In genomic region chr12:52156757-52157565, GRCh38 we compare ENCODE assay signal across 8 cellular contexts. TPM values are rescaled to one million over a fixed set of nuclear protein-coding genes. Genes with fewer than 3 reads are reported as not detected.
DNase-seq lines count a peak whose midpoint lies in the region; ATAC-seq and TF ChIP-seq lines count a peak whose summit lies in the region.

No MANE protein-coding gene starts in this region.

- H3K4me3 ChIP-seq in prostate gland (no peak overlapping the region), aorta (ENCODE audit: low read length in 2 of 2) (no peak overlapping the region)

- TF ChIP-seq CTCF in prostate gland (IDR thresholded peaks at IDR 0.05) = peak; percentile 91 to 98 (median 94)

- DNase-seq in EH (ENCODE audit: low read depth) (peak; percentile 66), Kasumi-1 (lab: John Stamatoyannopoulos, UW) (peak; percentile 19 to 42), SK-MEL-5 (ENCODE audit: low read depth, low spot score) (peak; percentile 77), Right ventricle myocardium superior (peak; percentile 85), prostate gland (ENCODE audit: low spot score) (peak; percentile 77), aorta (peak; percentile 82 to 94)

- no peaks in the 10 kb centered on the region for H3K27me3 Mint-ChIP-seq in activated naive CD4-positive, alpha-beta T cell treated with anti-CD3 and anti-CD28 coated beads, Interleukin-2, amount 50 U/mL, for 24 hours

- in situ Hi-C loops in SK-MEL-5 (cut with HindIII; ENCODE audit: low pct_unique_long_range_greater_than_20kb, low sequenced_read_pairs) = no loop called here

- H3K9me3 ChIP-seq in prostate gland (no peaks in the 10 kb centered on the region), aorta (ENCODE audit: control insufficient read depth, low read length) (no peaks in the 10 kb centered on the region)

- H3K36me3 Mint-ChIP-seq in activated naive CD4-positive, alpha-beta T cell treated with anti-CD3 and anti-CD28 coated beads, Interleukin-2, amount 50 U/mL, for 24 hours = no peaks in the 10 kb centered on the region

- H3K36me3 ChIP-seq in prostate gland = no peaks in the 10 kb centered on the region
- no peaks in the 10 kb centered on the region for H3K36me3 ChIP-seq in aorta (ENCODE audit: control insufficient read depth in 1 of 2, insufficient read depth in 2 of 2, low read length in 1 of 2)

- H3K27me3 ChIP-seq in prostate gland (replicated peaks; ENCODE audit: insufficient read depth) = no peaks in the 10 kb centered on the region
- H3K27me3 ChIP-seq in aorta (ENCODE audit: control insufficient read depth in 1 of 2, insufficient read depth in 2 of 2, low read length in 1 of 2) = no peaks in the 10 kb centered on the region

- no peak overlapping the region for H3K4me3 Mint-ChIP-seq in activated naive CD4-positive, alpha-beta T cell treated with anti-CD3 and anti-CD28 coated beads, Interleukin-2, amount 50 U/mL, for 24 hours

- 43% methylated on average over 15 of the region's 15 CpGs for WGBS in prostate gland
- 35 to 36% methylated on average over 15 of the region's 15 CpGs for WGBS in aorta, 2 donors

- H3K27ac ChIP-seq in prostate gland = no peak overlapping the region
- no peak overlapping the region for H3K27ac ChIP-seq in aorta (ENCODE audit: low read depth in 1 of 2, low read length in 2 of 2)

- peaks cover 38% of the 10 kb centered on the region for H3K4me1 Mint-ChIP-seq in activated naive CD4-positive, alpha-beta T cell treated with anti-CD3 and anti-CD28 coated beads, Interleukin-2, amount 50 U/mL, for 24 hours

- no peaks in the 10 kb centered on the region for H3K9me3 Mint-ChIP-seq in activated naive CD4-positive, alpha-beta T cell treated with anti-CD3 and anti-CD28 coated beads, Interleukin-2, amount 50 U/mL, for 24 hours

- H3K27ac Mint-ChIP-seq in activated naive CD4-positive, alpha-beta T cell treated with anti-CD3 and anti-CD28 coated beads, Interleukin-2, amount 50 U/mL, for 24 hours = peak overlapping the region; percentile 46

- ATAC-seq in Right ventricle myocardium superior (ENCODE audit: poor library complexity) (peak; percentile 81), aorta (ENCODE audit: low FRiP score) (peak; percentile 81), HG02798 (IDR thresholded peaks at IDR 0.05; ENCODE audit: poor library complexity, unreplicated experiment) (no peak)

- intact Hi-C loops in Right ventricle myocardium superior (cut with DNase I) = loop anchor here (2.0 to 10.0 kb wide), 4 partner anchors 170 to 828 kb away; no protein-coding TSS in a partner anchor
- intact Hi-C loops in prostate gland (cut with DNase I) = loop anchor here (2.0 to 10.0 kb wide), 6 partner anchors 120 to 828 kb away; no protein-coding TSS in a partner anchor
- intact Hi-C loops in aorta (cut with DNase I) = loop anchor here (1.0 to 10.0 kb wide), 8 partner anchors 170 to 825 kb away; no protein-coding TSS in a partner anchor

- no peak for TF ChIP-seq POLR2A in prostate gland (IDR thresholded peaks at IDR 0.05)

- H3K4me1 ChIP-seq in prostate gland (replicated peaks) = no peaks in the 10 kb centered on the region
- H3K4me1 ChIP-seq in aorta (ENCODE audit: control insufficient read depth in 1 of 2, insufficient read depth in 2 of 2, low read length in 2 of 2) = no peaks in the 10 kb centered on the region

RNA-seq across cellular contexts. Expression of gene KRT80, which starts 34.9 kb away (rescaled TPM):
- total RNA-seq in SK-MEL-5 (2014; rRNA removed; shearing (Covaris generic)) = 0.11 TPM in 2 replicates
- 0.14 and 0.39 TPM in 2 replicates for polyA plus RNA-seq in SK-MEL-5 (2015; cell fraction: cytosol; rRNA removed)
- 0.83 and 1.2 TPM in 2 replicates for polyA plus RNA-seq in SK-MEL-5 (2015; cell fraction: nucleus; rRNA removed)
- total RNA-seq in Right ventricle myocardium superior (not detected), prostate gland (1 to 10 TPM; 1.9 to 3.7 TPM), aorta (under 1 TPM; 0.12 to 0.71 TPM)
- polyA plus RNA-seq in aorta = under 1 TPM in 1 of 2 donors, not detected in 1; 0.20 TPM

Comparison
In these comparisons a context has a peak if more than half of its experiments do, and no peak if none do; other contexts are left out.
1. DNase-seq: peak in every context shown above with its lines; median percentile 88 in aorta; 85 in Right ventricle myocardium superior; 77 in SK-MEL-5; 77 in prostate gland; 66 in EH; 30 in Kasumi-1.